In genomic region chr11:8080069-8080670, GRCh38 we compare ENCODE assay signal across 2 cellular contexts.
TF ChIP-seq lines count a peak whose summit lies in the region.

No MANE protein-coding gene starts in this region.

TF ChIP-seq in HepG2, 621 proteins besides CTCF, POLR2A, EP300 and RAD21 (continued from another document):
- TF ChIP-seq HMGXB4 (CRISPR knock-in tag; IDR thresholded peaks at IDR 0.05; ENCODE audit: borderline replicate concordance in 1 of 2, low read depth in 1 of 2), result no peak
- TF ChIP-seq ZNF280D (CRISPR knock-in tag; IDR thresholded peaks at IDR 0.05), result no peak
- no peak for TF ChIP-seq IRF1 (CRISPR knock-in tag; IDR thresholded peaks at IDR 0.05; ENCODE audit: low read depth)
- TF ChIP-seq IRX3 (CRISPR knock-in tag; IDR thresholded peaks at IDR 0.05; ENCODE audit: borderline replicate concordance, low read depth), result no peak
- TF ChIP-seq KLF13 (CRISPR knock-in tag; IDR thresholded peaks at IDR 0.05), result no peak
- no peak for TF ChIP-seq ARNTL (CRISPR knock-in tag; IDR thresholded peaks at IDR 0.05)
- TF ChIP-seq ZNF761 (CRISPR knock-in tag; conservative IDR thresholded peaks at IDR 0.05), result no peak
- TF ChIP-seq ZNF430 (CRISPR knock-in tag; IDR thresholded peaks at IDR 0.05), result no peak
- TF ChIP-seq GATAD1 (CRISPR knock-in tag; IDR thresholded peaks at IDR 0.05), result no peak
- TF ChIP-seq ZZZ3 (CRISPR knock-in tag; IDR thresholded peaks at IDR 0.05; ENCODE audit: borderline replicate concordance), result no peak
- TF ChIP-seq MTF1 (CRISPR knock-in tag; IDR thresholded peaks at IDR 0.05), result no peak
- no peak for TF ChIP-seq PCBP2 (optimal IDR thresholded peaks at IDR 0.05; ENCODE audit: low read depth, low read length, poor library complexity, severe bottlenecking)
- TF ChIP-seq ZNF362 (CRISPR knock-in tag; IDR thresholded peaks at IDR 0.05; ENCODE audit: borderline replicate concordance), result no peak

TF ChIP-seq in HEK293T, 16 proteins besides CTCF, POLR2A, EP300 and RAD21 (continued from another document):
- TF ChIP-seq PKNOX1 (IDR thresholded peaks at IDR 0.05), result no peak
- no peak for TF ChIP-seq FOXM1 (IDR thresholded peaks at IDR 0.05; ENCODE audit: borderline replicate concordance)
